Comparison of ENCODE assay signal across 8 cellular contexts in genomic region chr16:2520097-2520783, GRCh38. TPM values are rescaled to one million over a fixed set of nuclear protein-coding genes. Genes with fewer than 3 reads are reported as not detected.
DNase-seq lines count a peak whose midpoint lies in the region; ATAC-seq and TF ChIP-seq lines count a peak whose summit lies in the region.

Gene AMDHD2 (plus strand): TSS chr16:2520371. CDS start chr16:2520459, 88 bp downstream.

- peaks cover 59 to 76% of the 10 kb centered on the region in 2 donors for H3K36me3 Mint-ChIP-seq in CD14-positive monocyte
- H3K36me3 Mint-ChIP-seq in activated naive CD8-positive, alpha-beta T cell treated with anti-CD3 and anti-CD28 coated beads, Interleukin-2, amount 50 U/mL, for 24 hours (ENCODE audit: low read depth): peaks cover 24% of the 10 kb centered on the region

- H4K91ac ChIP-seq in trophoblast cell (ENCODE audit: low read depth, low read length): peak within 1 kb of the TSS; percentile 57

- H3K9ac ChIP-seq in trophoblast cell (ENCODE audit: low read length): peak within 1 kb of the TSS; percentile 85

- H2BK12ac ChIP-seq in trophoblast cell (ENCODE audit: low read length): no peak within 1 kb of the TSS

- peak within 1 kb of the TSS; percentile 67 for H3K18ac ChIP-seq in trophoblast cell (ENCODE audit: low read length)

- H4K12ac ChIP-seq in trophoblast cell (ENCODE audit: low read depth, low read length): peak within 1 kb of the TSS; percentile 67

- peaks cover 32% of the 10 kb centered on the region for H3K79me2 ChIP-seq in trophoblast cell (ENCODE audit: control insufficient read depth, insufficient read depth, low read length, poor library complexity)

- ATAC-seq in GM21786 (IDR thresholded peaks at IDR 0.05; ENCODE audit: unreplicated experiment): peak; percentile 54
- ATAC-seq in activated naive CD8-positive, alpha-beta T cell treated with anti-CD3 and anti-CD28 coated beads, Interleukin-2, amount 50 U/mL, for 24 hours: peak; percentile 67

- peak within 1 kb of the TSS; percentile 89 for H4K8ac ChIP-seq in trophoblast cell (ENCODE audit: low read depth, low read length)

- peak within 1 kb of the TSS; percentile 90 for H2AK5ac ChIP-seq in trophoblast cell (ENCODE audit: low read length)

- H3K4me3 ChIP-seq in cardiac muscle cell (peak within 1 kb of the TSS; percentile 63), trophoblast cell (ENCODE audit: low read depth, low read length) (peak within 1 kb of the TSS; percentile 89), thyroid gland (replicated peaks in 1 of 3) (peak within 1 kb of the TSS in 2 of 3 donors; percentile 39 to 50)

- peaks cover 0 to 4% (median 0%) of the 10 kb centered on the region in 7 donors for H3K9me3 Mint-ChIP-seq in CD14-positive monocyte
- no peaks in the 10 kb centered on the region for H3K9me3 Mint-ChIP-seq in activated naive CD8-positive, alpha-beta T cell treated with anti-CD3 and anti-CD28 coated beads, Interleukin-2, amount 50 U/mL, for 24 hours

- H3K4ac ChIP-seq in trophoblast cell (ENCODE audit: low read depth, low read length): peak within 1 kb of the TSS; percentile 98

- peaks cover 0 to 1% (median 0%) of the 10 kb centered on the region in 3 donors for H3K27me3 Mint-ChIP-seq in CD14-positive monocyte (ENCODE audit: low read depth in 3 of 3)
- no peaks in the 10 kb centered on the region for H3K27me3 Mint-ChIP-seq in activated naive CD8-positive, alpha-beta T cell treated with anti-CD3 and anti-CD28 coated beads, Interleukin-2, amount 50 U/mL, for 24 hours

- H3K4me3 Mint-ChIP-seq in CD14-positive monocyte: peak within 1 kb of the TSS; percentile 90 to 92
- H3K4me3 Mint-ChIP-seq in activated naive CD8-positive, alpha-beta T cell treated with anti-CD3 and anti-CD28 coated beads, Interleukin-2, amount 50 U/mL, for 24 hours: peak within 1 kb of the TSS; percentile 79

- TF ChIP-seq POLR2A in thyroid gland (IDR thresholded peaks at IDR 0.05): peak in 1 of 2 donors; percentile 50

- TF ChIP-seq CTCF in CD14-positive monocyte (IDR thresholded peaks at IDR 0.05): no peak
- no peak for TF ChIP-seq CTCF in cardiac muscle cell (IDR thresholded peaks at IDR 0.05; ENCODE audit: low read depth, low read length)
- no peak for TF ChIP-seq CTCF in thyroid gland (IDR thresholded peaks at IDR 0.05)

- peak within 1 kb of the TSS; percentile 96 to 100 (median 99) for H3K27ac Mint-ChIP-seq in CD14-positive monocyte
- peak within 1 kb of the TSS; percentile 89 for H3K27ac Mint-ChIP-seq in activated naive CD8-positive, alpha-beta T cell treated with anti-CD3 and anti-CD28 coated beads, Interleukin-2, amount 50 U/mL, for 24 hours

- peaks cover 8% of the 10 kb centered on the region for H3K36me3 ChIP-seq in cardiac muscle cell
- H3K36me3 ChIP-seq in trophoblast cell (ENCODE audit: control insufficient read depth in 1 of 2, insufficient read depth in 2 of 2, low read length in 2 of 2): peaks cover 41 to 42% of the 10 kb centered on the region in 2 experiments
- H3K36me3 ChIP-seq in thyroid gland: peaks cover 0 to 3% of the 10 kb centered on the region in 2 donors

- H3K27ac ChIP-seq in cardiac muscle cell: peak within 1 kb of the TSS; percentile 85
- peak within 1 kb of the TSS; percentile 68 for H3K27ac ChIP-seq in trophoblast cell (ENCODE audit: low read depth, low read length)
- peak within 1 kb of the TSS; percentile 49 to 78 (median 57) for H3K27ac ChIP-seq in thyroid gland

- H3K4me1 Mint-ChIP-seq in CD14-positive monocyte: peaks cover 62% of the 10 kb centered on the region
- peaks cover 50% of the 10 kb centered on the region for H3K4me1 Mint-ChIP-seq in activated naive CD8-positive, alpha-beta T cell treated with anti-CD3 and anti-CD28 coated beads, Interleukin-2, amount 50 U/mL, for 24 hours

- H2BK5ac ChIP-seq in trophoblast cell (ENCODE audit: low read depth, low read length, poor library complexity): peak within 1 kb of the TSS; percentile 65

- peaks cover 5% of the 10 kb centered on the region for H3K79me1 ChIP-seq in trophoblast cell (ENCODE audit: low read length)

- no peak within 1 kb of the TSS for H3K23ac ChIP-seq in trophoblast cell (ENCODE audit: low read length)

- H3K4me1 ChIP-seq in cardiac muscle cell (ENCODE audit: low read depth): peaks cover 6% of the 10 kb centered on the region
- H3K4me1 ChIP-seq in trophoblast cell (ENCODE audit: control insufficient read depth in 1 of 2, insufficient read depth in 2 of 2, low read length in 2 of 2): peaks cover 29 to 39% of the 10 kb centered on the region in 2 experiments
- peaks cover 32 to 53% of the 10 kb centered on the region in 2 donors for H3K4me1 ChIP-seq in thyroid gland

- peak within 1 kb of the TSS; percentile 64 for H3K14ac ChIP-seq in trophoblast cell (ENCODE audit: low read length)

- H3K27me3 ChIP-seq in cardiac muscle cell: no peaks in the 10 kb centered on the region
- no peaks in the 10 kb centered on the region for H3K27me3 ChIP-seq in trophoblast cell (ENCODE audit: insufficient read depth, low read length)
- H3K27me3 ChIP-seq in thyroid gland: no peaks in the 10 kb centered on the region

- H2BK120ac ChIP-seq in trophoblast cell (ENCODE audit: insufficient read depth, low read length, poor library complexity): peak within 1 kb of the TSS; percentile 77

- H2AFZ ChIP-seq in trophoblast cell (ENCODE audit: insufficient read depth, low read length, poor library complexity): peak within 1 kb of the TSS; percentile 51

- WGBS in trophoblast cell (ENCODE audit: extremely low coverage, insufficient coverage, insufficient read length): no CpG with 5 or more reads among the region's 83 CpGs
- WGBS in thyroid gland, 2 donors: 5% methylated on average over 15 of the region's 83 CpGs; no CpG with 5 or more reads in 1 of the 2 donors

- intact Hi-C loops in CD14-positive monocyte (cut with micrococcal nuclease) (loop anchor here in 1 of 2 donors (1.0 kb wide), 1 partner anchor 12 kb away; no protein-coding TSS in a partner anchor), thyroid gland (cut with DNase I) (no loop called here)

- H3K4me2 ChIP-seq in trophoblast cell (ENCODE audit: low read length): peak within 1 kb of the TSS; percentile 92

- H3K9me3 ChIP-seq in cardiac muscle cell (ENCODE audit: low read depth) (no peaks in the 10 kb centered on the region), trophoblast cell (ENCODE audit: insufficient read depth, low read depth, low read length) (no peaks in the 10 kb centered on the region), thyroid gland (no peaks in the 10 kb centered on the region)

- DNase-seq in CD14-positive monocyte (ENCODE audit: low spot score): peak; percentile 91
- peak; percentile 14 for DNase-seq in NCI-H128 (lab: John Stamatoyannopoulos, UW; ENCODE audit: unreplicated experiment)
- DNase-seq in T follicular helper cell (ENCODE audit: low read depth): peak; percentile 87
- DNase-seq in activated naive CD8-positive, alpha-beta T cell treated with anti-CD3 and anti-CD28 coated beads, Interleukin-2, amount 50 U/mL, for 24 hours: peak; percentile 92
- peak; percentile 95 to 96 for DNase-seq in cardiac muscle cell (ENCODE audit: low read depth in 1 of 2, low spot score in 1 of 2)
- peak; percentile 90 to 91 for DNase-seq in trophoblast cell
- peak; percentile 89 to 92 for DNase-seq in thyroid gland

RNA-seq across cellular contexts. Expression of gene AMDHD2, which starts in this region (rescaled TPM):
- 1 to 10 TPM; 6.9 to 8.4 TPM for polyA plus RNA-seq in CD14-positive monocyte
- 32.4 and 39.2 TPM in 2 replicates for total RNA-seq in cardiac muscle cell
- 25.0 and 30.2 TPM in 2 replicates for polyA plus RNA-seq in cardiac muscle cell
- polyA plus RNA-seq in trophoblast cell (2013): 11.1 and 11.6 TPM in 2 replicates
- total RNA-seq in thyroid gland: 10 to 100 TPM; 32.6 to 43.5 (median 37.9) TPM

Comparison
In these comparisons a context has a peak if more than half of its experiments do, and no peak if none do; other contexts are left out.
1. Peak in every context shown above with its lines: DNase-seq, ATAC-seq, H3K4me3 ChIP-seq and H3K27ac ChIP-seq.
2. DNase-seq: peak in every context shown above with its lines; median percentile 96 in cardiac muscle cell; 92 in activated naive CD8-positive, alpha-beta T cell treated with anti-CD3 and anti-CD28 coated beads, Interleukin-2, amount 50 U/mL, for 24 hours; 91 in CD14-positive monocyte; 90 in trophoblast cell; 90 in thyroid gland; 87 in T follicular helper cell; 14 in NCI-H128.